1 cellular context compared by ENCODE assay signal in genomic region chr5:113293068-113293571, GRCh38.
TF ChIP-seq lines count a peak whose summit lies in the region.

No MANE protein-coding gene starts in this region.

TF ChIP-seq in IMR-90, 13 proteins besides CTCF, POLR2A, EP300 and RAD21 (continued from another document):
- TF ChIP-seq CHD1 (IDR thresholded peaks at IDR 0.05; ENCODE audit: low read depth, low read length), result no peak
- no peak for TF ChIP-seq BHLHE40 (IDR thresholded peaks at IDR 0.05; ENCODE audit: low read depth, low read length)
